ENCODE assay signal across 8 cellular contexts in genomic region chr19:49570138-49570856, GRCh38. TPM values are rescaled to one million over a fixed set of nuclear protein-coding genes. Genes with fewer than 3 reads are reported as not detected.
DNase-seq lines count a peak whose midpoint lies in the region; ATAC-seq and TF ChIP-seq lines count a peak whose summit lies in the region.

No MANE protein-coding gene starts in this region.

- H3K4me3 ChIP-seq in NB4 (ENCODE audit: low read depth, low read length) (no peak overlapping the region), adrenal gland (no peak overlapping the region), left ventricle myocardium inferior (peak overlapping the region; percentile 10)

- intact Hi-C loops in adrenal gland (cut with DNase I) = no loop called here
- intact Hi-C loops in left ventricle myocardium inferior (cut with micrococcal nuclease) = no loop called here

- TF ChIP-seq POLR2A in NB4 (IDR thresholded peaks at IDR 0.05; ENCODE audit: extremely low read depth, insufficient read length) (no peak), adrenal gland (IDR thresholded peaks at IDR 0.05) (no peak)

- H3K27me3 ChIP-seq in adrenal gland = no peaks in the 10 kb centered on the region
- H3K27me3 ChIP-seq in left ventricle myocardium inferior (ENCODE audit: low read depth) = no peaks in the 10 kb centered on the region

- DNase-seq in activated CD8-positive, alpha-beta memory T cell treated with anti-CD3 and anti-CD28 coated beads, Interleukin-2, amount 50 U/mL, for 4 hours = peak; percentile 67
- DNase-seq in activated CD8-positive, alpha-beta memory T cell treated with anti-CD3 and anti-CD28 coated beads for 24 hours = no peak
- DNase-seq in NB4 (ENCODE audit: low read depth) = peak; percentile 88
- peak; percentile 79 for DNase-seq in SK-N-DZ (ENCODE audit: low spot score)
- DNase-seq in adrenal gland = peak; percentile 64 to 86 (median 71)
- DNase-seq in left ventricle myocardium inferior = no peak
- DNase-seq in retina = peak; percentile 64

- peak; percentile 98 for TF ChIP-seq CTCF in NB4 (IDR thresholded peaks at IDR 0.05; ENCODE audit: low read depth, low read length)
- TF ChIP-seq CTCF in adrenal gland (IDR thresholded peaks at IDR 0.05) = peak; percentile 98 to 100 (median 99)
- TF ChIP-seq CTCF in left ventricle myocardium inferior (IDR thresholded peaks at IDR 0.05; ENCODE audit: borderline replicate concordance) = peak; percentile 99

- H3K9me3 ChIP-seq in adrenal gland (replicated peaks in 1 of 3) = no peaks in the 10 kb centered on the region
- H3K9me3 ChIP-seq in left ventricle myocardium inferior (replicated peaks) = no peaks in the 10 kb centered on the region

- H3K4me1 ChIP-seq in adrenal gland (replicated peaks in 1 of 2) (peaks cover 15 to 27% of the 10 kb centered on the region in 2 donors), left ventricle myocardium inferior (peaks cover 44% of the 10 kb centered on the region)

- H3K36me3 ChIP-seq in adrenal gland (replicated peaks in 1 of 2) = no peaks in the 10 kb centered on the region
- H3K36me3 ChIP-seq in left ventricle myocardium inferior = peaks cover 13% of the 10 kb centered on the region

- ATAC-seq in HG02938 (IDR thresholded peaks at IDR 0.05; ENCODE audit: unreplicated experiment) = no peak

- 15 to 26% (median 21%) methylated on average over 14 of the region's 14 CpGs for WGBS in adrenal gland, 4 donors

- H3K27ac ChIP-seq in adrenal gland (peak overlapping the region in 2 of 5 donors; percentile 41 to 63), left ventricle myocardium inferior (replicated peaks) (peak overlapping the region; percentile 77)

RNA-seq across cellular contexts. Expression of gene NOSIP, which starts 10.1 kb away (rescaled TPM):
- polyA plus RNA-seq in SK-N-DZ (2014; cell fraction: cytosol; rRNA removed) = 86.0 and 94.2 TPM in 2 replicates
- polyA plus RNA-seq in SK-N-DZ (2014; cell fraction: nucleus; rRNA removed) = 62.2 and 63.6 TPM in 2 replicates
- total RNA-seq in adrenal gland (10 to 100 TPM; 53.3 to 94.4 (median 60.7) TPM), left ventricle myocardium inferior (47.3 TPM)
- polyA plus RNA-seq in adrenal gland = 100 to 1,000 TPM in 2 of 3 donors, 10 to 100 TPM in 1; 35.0 to 159 (median 145) TPM

RNA-seq across cellular contexts. Expression of gene PRRG2, which starts 10.8 kb away (rescaled TPM):
- polyA plus RNA-seq in SK-N-DZ (2014; cell fraction: cytosol; rRNA removed) = 0.31 and 0.67 TPM in 2 replicates
- polyA plus RNA-seq in SK-N-DZ (2014; cell fraction: nucleus; rRNA removed) = 0.67 TPM in 1 of 2 replicates, not detected in the other
- total RNA-seq in adrenal gland (1 to 10 TPM in 2 of 8 donors, under 1 TPM in 4, not detected in 2; 0.75 to 1.2 (median 0.89) TPM), left ventricle myocardium inferior (0.88 TPM)
- polyA plus RNA-seq in adrenal gland = 1 to 10 TPM in 1 of 3 donors, under 1 TPM in 2; 0.33 to 1.2 (median 0.71) TPM

RNA-seq across cellular contexts. Expression of gene PRR12, which starts 20.7 kb away (rescaled TPM):
- polyA plus RNA-seq in SK-N-DZ (2014; cell fraction: cytosol; rRNA removed) = 1.3 and 2.3 TPM in 2 replicates
- 2.0 and 3.1 TPM in 2 replicates for polyA plus RNA-seq in SK-N-DZ (2014; cell fraction: nucleus; rRNA removed)
- total RNA-seq in adrenal gland (10 to 100 TPM; 14.3 to 39.3 (median 18.4) TPM), left ventricle myocardium inferior (15.5 TPM)
- 10 to 100 TPM in 1 of 3 donors, 1 to 10 TPM in 2; 4.2 to 49.8 (median 9.5) TPM for polyA plus RNA-seq in adrenal gland

RNA-seq across cellular contexts. Expression of gene RCN3, which starts 42.5 kb away (rescaled TPM):
- 6.9 and 16.4 TPM in 2 replicates for polyA plus RNA-seq in SK-N-DZ (2014; cell fraction: cytosol; rRNA removed)
- 7.5 and 25.5 TPM in 2 replicates for polyA plus RNA-seq in SK-N-DZ (2014; cell fraction: nucleus; rRNA removed)
- total RNA-seq in adrenal gland (10 to 100 TPM; 15.9 to 56.4 (median 36.2) TPM), left ventricle myocardium inferior (7.5 TPM)
- 100 to 1,000 TPM in 2 of 3 donors, 1 to 10 TPM in 1; 9.3 to 232 (median 120) TPM for polyA plus RNA-seq in adrenal gland

RNA-seq across cellular contexts. Expression of gene FCGRT, which starts 57.8 kb away (rescaled TPM):
- 6.2 and 10.0 TPM in 2 replicates for polyA plus RNA-seq in SK-N-DZ (2014; cell fraction: cytosol; rRNA removed)
- polyA plus RNA-seq in SK-N-DZ (2014; cell fraction: nucleus; rRNA removed) = 12.9 and 20.4 TPM in 2 replicates
- total RNA-seq in adrenal gland (100 to 1,000 TPM; 223 to 505 (median 364) TPM), left ventricle myocardium inferior (80.9 TPM)
- polyA plus RNA-seq in adrenal gland = 100 to 1,000 TPM in 2 of 3 donors, 10 to 100 TPM in 1; 90.2 to 253 (median 218) TPM

Comparison
In these comparisons a context has a peak if more than half of its experiments do, and no peak if none do; other contexts are left out.
1. DNase-seq: peak in activated CD8-positive, alpha-beta memory T cell treated with anti-CD3 and anti-CD28 coated beads, Interleukin-2, amount 50 U/mL, for 4 hours (single experiment), NB4 (single experiment), SK-N-DZ (single experiment), adrenal gland (7 of 7) and retina (single experiment); none in activated CD8-positive, alpha-beta memory T cell treated with anti-CD3 and anti-CD28 coated beads for 24 hours (single experiment) and left ventricle myocardium inferior (single experiment).
2. Peak in every context shown above with its lines, with median percentiles within 50 percentile points of each other: CTCF ChIP-seq.